In the genomic region with DNA sequence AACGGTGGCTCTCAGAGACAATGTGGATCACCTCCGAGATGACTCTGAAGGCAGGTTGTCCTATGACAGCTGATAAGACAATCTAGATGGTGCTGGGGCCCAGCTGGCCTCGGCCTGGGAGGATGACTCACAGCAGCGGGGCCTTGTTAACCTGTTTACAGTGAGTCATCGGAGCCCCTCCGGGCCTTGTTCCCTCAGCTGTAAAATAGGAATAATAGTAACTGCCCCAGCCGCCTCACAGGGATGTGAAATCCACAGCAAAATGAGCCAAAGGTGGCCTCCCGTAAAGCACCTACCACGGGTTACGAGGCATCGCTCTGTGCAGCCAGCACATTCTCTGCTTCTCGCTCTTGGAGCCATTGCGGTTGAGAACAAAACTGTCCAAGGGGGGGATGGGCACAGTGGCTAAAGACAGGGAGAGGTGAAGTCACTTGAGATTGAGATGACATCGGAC, we compare ENCODE assay signal across 1 cellular context.
TF ChIP-seq lines count a peak whose summit lies in the region.

No MANE protein-coding gene starts in this region.

TF ChIP-seq in HEK293, 187 proteins besides CTCF, POLR2A, EP300 and RAD21 (continued from another document and continues in another):
- TF ChIP-seq, protein P1, sequence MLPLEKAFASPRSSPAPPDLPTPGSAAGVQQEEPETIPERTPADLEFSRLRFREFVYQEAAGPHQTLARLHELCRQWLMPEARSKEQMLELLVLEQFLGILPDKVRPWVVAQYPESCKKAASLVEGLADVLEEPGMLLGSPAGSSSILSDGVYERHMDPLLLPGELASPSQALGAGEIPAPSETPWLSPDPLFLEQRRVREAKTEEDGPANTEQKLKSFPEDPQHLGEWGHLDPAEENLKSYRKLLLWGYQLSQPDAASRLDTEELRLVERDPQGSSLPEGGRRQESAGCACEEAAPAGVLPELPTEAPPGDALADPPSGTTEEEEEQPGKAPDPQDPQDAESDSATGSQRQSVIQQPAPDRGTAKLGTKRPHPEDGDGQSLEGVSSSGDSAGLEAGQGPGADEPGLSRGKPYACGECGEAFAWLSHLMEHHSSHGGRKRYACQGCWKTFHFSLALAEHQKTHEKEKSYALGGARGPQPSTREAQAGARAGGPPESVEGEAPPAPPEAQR (tag by site-specific recombination; IDR thresholded peaks at IDR 0.05) = no peak
- TF ChIP-seq ZBTB7A (tag by site-specific recombination; IDR thresholded peaks at IDR 0.05; ENCODE audit: low read depth) (0 out of 2 replicates have a peak, but pooled peaks have one; percentile 9), ZNF544 (tag by site-specific recombination; IDR thresholded peaks at IDR 0.05) (no peak), ZSCAN23 (tag by site-specific recombination; IDR thresholded peaks at IDR 0.05) (0 out of 2 replicates have a peak, but pooled peaks have one; percentile 54), BCL11A (tag by site-specific recombination; IDR thresholded peaks at IDR 0.05; ENCODE audit: low read depth) (peak; percentile 74; the same call in 1 of the 2 replicates), WT1 (tag by site-specific recombination; IDR thresholded peaks at IDR 0.05) (peak; percentile 54; the same call in 1 of the 2 replicates), ZBTB48 (tag by site-specific recombination; IDR thresholded peaks at IDR 0.05) (peak; percentile 29; the same call in 1 of the 2 replicates), ZNF10 (tag by site-specific recombination; IDR thresholded peaks at IDR 0.05) (0 out of 2 replicates have a peak, but pooled peaks have one; percentile 24), ZNF837 (tag by site-specific recombination; IDR thresholded peaks at IDR 0.05) (no peak), ZBTB21 (tag by site-specific recombination; IDR thresholded peaks at IDR 0.05) (peak; percentile 58; the same call in 1 of the 2 replicates), ZXDB (tag by site-specific recombination; IDR thresholded peaks at IDR 0.05) (peak; percentile 55; the same call in 1 of the 2 replicates), ZNF555 (tag by site-specific recombination; conservative IDR thresholded peaks at IDR 0.05) (no peak), ZNF394 (tag by site-specific recombination; IDR thresholded peaks at IDR 0.05; ENCODE audit: borderline replicate concordance) (peak; percentile 57), ZNF239 (tag by site-specific recombination; IDR thresholded peaks at IDR 0.05) (no peak), ZNF366 (tag by site-specific recombination; conservative IDR thresholded peaks at IDR 0.05) (peak; percentile 73; the same call in 1 of the 2 replicates), YY2 (tag by site-specific recombination; IDR thresholded peaks at IDR 0.05) (no peak), GLIS1 (tag by site-specific recombination; IDR thresholded peaks at IDR 0.05) (peak; percentile 88), ZFP41 (tag by site-specific recombination; IDR thresholded peaks at IDR 0.05; ENCODE audit: borderline replicate concordance) (no peak), TCF7L2 (IDR thresholded peaks at IDR 0.05; ENCODE audit: borderline replicate concordance, low read depth, low read length) (no peak; the same call in 1 of the 2 replicates), ZNF202 (tag by site-specific recombination; IDR thresholded peaks at IDR 0.05; ENCODE audit: borderline replicate concordance) (no peak), ZNF19 (tag by site-specific recombination; IDR thresholded peaks at IDR 0.05; ENCODE audit: low read depth) (no peak), ZNF24 (tag by site-specific recombination; IDR thresholded peaks at IDR 0.05) (peak; percentile 82), ZNF335 (tag by site-specific recombination; conservative IDR thresholded peaks at IDR 0.05) (peak; percentile 71), KLF8 (tag by site-specific recombination; IDR thresholded peaks at IDR 0.05) (peak; percentile 58; the same call in 1 of the 2 replicates), TRIM28 (IDR thresholded peaks at IDR 0.05; ENCODE audit: borderline replicate concordance, low read length) (peak; percentile 86)
- TF ChIP-seq, protein P2, sequence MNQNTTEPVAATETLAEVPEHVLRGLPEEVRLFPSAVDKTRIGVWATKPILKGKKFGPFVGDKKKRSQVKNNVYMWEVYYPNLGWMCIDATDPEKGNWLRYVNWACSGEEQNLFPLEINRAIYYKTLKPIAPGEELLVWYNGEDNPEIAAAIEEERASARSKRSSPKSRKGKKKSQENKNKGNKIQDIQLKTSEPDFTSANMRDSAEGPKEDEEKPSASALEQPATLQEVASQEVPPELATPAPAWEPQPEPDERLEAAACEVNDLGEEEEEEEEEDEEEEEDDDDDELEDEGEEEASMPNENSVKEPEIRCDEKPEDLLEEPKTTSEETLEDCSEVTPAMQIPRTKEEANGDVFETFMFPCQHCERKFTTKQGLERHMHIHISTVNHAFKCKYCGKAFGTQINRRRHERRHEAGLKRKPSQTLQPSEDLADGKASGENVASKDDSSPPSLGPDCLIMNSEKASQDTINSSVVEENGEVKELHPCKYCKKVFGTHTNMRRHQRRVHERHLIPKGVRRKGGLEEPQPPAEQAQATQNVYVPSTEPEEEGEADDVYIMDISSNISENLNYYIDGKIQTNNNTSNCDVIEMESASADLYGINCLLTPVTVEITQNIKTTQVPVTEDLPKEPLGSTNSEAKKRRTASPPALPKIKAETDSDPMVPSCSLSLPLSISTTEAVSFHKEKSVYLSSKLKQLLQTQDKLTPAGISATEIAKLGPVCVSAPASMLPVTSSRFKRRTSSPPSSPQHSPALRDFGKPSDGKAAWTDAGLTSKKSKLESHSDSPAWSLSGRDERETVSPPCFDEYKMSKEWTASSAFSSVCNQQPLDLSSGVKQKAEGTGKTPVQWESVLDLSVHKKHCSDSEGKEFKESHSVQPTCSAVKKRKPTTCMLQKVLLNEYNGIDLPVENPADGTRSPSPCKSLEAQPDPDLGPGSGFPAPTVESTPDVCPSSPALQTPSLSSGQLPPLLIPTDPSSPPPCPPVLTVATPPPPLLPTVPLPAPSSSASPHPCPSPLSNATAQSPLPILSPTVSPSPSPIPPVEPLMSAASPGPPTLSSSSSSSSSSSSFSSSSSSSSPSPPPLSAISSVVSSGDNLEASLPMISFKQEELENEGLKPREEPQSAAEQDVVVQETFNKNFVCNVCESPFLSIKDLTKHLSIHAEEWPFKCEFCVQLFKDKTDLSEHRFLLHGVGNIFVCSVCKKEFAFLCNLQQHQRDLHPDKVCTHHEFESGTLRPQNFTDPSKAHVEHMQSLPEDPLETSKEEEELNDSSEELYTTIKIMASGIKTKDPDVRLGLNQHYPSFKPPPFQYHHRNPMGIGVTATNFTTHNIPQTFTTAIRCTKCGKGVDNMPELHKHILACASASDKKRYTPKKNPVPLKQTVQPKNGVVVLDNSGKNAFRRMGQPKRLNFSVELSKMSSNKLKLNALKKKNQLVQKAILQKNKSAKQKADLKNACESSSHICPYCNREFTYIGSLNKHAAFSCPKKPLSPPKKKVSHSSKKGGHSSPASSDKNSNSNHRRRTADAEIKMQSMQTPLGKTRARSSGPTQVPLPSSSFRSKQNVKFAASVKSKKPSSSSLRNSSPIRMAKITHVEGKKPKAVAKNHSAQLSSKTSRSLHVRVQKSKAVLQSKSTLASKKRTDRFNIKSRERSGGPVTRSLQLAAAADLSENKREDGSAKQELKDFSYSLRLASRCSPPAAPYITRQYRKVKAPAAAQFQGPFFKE (tag by site-specific recombination; IDR thresholded peaks at IDR 0.05; ENCODE audit: borderline replicate concordance) = no peak
- TF ChIP-seq, protein P3, sequence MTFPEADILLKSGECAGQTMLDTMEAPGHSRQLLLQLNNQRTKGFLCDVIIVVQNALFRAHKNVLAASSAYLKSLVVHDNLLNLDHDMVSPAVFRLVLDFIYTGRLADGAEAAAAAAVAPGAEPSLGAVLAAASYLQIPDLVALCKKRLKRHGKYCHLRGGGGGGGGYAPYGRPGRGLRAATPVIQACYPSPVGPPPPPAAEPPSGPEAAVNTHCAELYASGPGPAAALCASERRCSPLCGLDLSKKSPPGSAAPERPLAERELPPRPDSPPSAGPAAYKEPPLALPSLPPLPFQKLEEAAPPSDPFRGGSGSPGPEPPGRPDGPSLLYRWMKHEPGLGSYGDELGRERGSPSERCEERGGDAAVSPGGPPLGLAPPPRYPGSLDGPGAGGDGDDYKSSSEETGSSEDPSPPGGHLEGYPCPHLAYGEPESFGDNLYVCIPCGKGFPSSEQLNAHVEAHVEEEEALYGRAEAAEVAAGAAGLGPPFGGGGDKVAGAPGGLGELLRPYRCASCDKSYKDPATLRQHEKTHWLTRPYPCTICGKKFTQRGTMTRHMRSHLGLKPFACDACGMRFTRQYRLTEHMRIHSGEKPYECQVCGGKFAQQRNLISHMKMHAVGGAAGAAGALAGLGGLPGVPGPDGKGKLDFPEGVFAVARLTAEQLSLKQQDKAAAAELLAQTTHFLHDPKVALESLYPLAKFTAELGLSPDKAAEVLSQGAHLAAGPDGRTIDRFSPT (tag by site-specific recombination; IDR thresholded peaks at IDR 0.05) = peak; percentile 84
- TF ChIP-seq, protein P4, sequence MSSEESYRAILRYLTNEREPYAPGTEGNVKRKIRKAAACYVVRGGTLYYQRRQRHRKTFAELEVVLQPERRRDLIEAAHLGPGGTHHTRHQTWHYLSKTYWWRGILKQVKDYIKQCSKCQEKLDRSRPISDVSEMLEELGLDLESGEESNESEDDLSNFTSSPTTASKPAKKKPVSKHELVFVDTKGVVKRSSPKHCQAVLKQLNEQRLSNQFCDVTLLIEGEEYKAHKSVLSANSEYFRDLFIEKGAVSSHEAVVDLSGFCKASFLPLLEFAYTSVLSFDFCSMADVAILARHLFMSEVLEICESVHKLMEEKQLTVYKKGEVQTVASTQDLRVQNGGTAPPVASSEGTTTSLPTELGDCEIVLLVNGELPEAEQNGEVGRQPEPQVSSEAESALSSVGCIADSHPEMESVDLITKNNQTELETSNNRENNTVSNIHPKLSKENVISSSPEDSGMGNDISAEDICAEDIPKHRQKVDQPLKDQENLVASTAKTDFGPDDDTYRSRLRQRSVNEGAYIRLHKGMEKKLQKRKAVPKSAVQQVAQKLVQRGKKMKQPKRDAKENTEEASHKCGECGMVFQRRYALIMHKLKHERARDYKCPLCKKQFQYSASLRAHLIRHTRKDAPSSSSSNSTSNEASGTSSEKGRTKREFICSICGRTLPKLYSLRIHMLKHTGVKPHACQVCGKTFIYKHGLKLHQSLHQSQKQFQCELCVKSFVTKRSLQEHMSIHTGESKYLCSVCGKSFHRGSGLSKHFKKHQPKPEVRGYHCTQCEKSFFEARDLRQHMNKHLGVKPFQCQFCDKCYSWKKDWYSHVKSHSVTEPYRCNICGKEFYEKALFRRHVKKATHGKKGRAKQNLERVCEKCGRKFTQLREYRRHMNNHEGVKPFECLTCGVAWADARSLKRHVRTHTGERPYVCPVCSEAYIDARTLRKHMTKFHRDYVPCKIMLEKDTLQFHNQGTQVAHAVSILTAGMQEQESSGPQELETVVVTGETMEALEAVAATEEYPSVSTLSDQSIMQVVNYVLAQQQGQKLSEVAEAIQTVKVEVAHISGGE (tag by site-specific recombination; conservative IDR thresholded peaks at IDR 0.05; ENCODE audit: low read depth) = no peak
- TF ChIP-seq, protein P5, sequence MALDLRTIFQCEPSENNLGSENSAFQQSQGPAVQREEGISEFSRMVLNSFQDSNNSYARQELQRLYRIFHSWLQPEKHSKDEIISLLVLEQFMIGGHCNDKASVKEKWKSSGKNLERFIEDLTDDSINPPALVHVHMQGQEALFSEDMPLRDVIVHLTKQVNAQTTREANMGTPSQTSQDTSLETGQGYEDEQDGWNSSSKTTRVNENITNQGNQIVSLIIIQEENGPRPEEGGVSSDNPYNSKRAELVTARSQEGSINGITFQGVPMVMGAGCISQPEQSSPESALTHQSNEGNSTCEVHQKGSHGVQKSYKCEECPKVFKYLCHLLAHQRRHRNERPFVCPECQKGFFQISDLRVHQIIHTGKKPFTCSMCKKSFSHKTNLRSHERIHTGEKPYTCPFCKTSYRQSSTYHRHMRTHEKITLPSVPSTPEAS (tag by site-specific recombination; IDR thresholded peaks at IDR 0.05) = 0 out of 2 replicates have a peak, but pooled peaks have one; percentile 12
- TF ChIP-seq, protein P6, sequence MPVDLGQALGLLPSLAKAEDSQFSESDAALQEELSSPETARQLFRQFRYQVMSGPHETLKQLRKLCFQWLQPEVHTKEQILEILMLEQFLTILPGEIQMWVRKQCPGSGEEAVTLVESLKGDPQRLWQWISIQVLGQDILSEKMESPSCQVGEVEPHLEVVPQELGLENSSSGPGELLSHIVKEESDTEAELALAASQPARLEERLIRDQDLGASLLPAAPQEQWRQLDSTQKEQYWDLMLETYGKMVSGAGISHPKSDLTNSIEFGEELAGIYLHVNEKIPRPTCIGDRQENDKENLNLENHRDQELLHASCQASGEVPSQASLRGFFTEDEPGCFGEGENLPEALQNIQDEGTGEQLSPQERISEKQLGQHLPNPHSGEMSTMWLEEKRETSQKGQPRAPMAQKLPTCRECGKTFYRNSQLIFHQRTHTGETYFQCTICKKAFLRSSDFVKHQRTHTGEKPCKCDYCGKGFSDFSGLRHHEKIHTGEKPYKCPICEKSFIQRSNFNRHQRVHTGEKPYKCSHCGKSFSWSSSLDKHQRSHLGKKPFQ (tag by site-specific recombination; IDR thresholded peaks at IDR 0.05) = no peak
- TF ChIP-seq, protein P7, sequence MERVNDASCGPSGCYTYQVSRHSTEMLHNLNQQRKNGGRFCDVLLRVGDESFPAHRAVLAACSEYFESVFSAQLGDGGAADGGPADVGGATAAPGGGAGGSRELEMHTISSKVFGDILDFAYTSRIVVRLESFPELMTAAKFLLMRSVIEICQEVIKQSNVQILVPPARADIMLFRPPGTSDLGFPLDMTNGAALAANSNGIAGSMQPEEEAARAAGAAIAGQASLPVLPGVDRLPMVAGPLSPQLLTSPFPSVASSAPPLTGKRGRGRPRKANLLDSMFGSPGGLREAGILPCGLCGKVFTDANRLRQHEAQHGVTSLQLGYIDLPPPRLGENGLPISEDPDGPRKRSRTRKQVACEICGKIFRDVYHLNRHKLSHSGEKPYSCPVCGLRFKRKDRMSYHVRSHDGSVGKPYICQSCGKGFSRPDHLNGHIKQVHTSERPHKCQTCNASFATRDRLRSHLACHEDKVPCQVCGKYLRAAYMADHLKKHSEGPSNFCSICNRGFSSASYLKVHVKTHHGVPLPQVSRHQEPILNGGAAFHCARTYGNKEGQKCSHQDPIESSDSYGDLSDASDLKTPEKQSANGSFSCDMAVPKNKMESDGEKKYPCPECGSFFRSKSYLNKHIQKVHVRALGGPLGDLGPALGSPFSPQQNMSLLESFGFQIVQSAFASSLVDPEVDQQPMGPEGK (tag by site-specific recombination; IDR thresholded peaks at IDR 0.05) = peak; percentile 93
- TF ChIP-seq, protein P8, sequence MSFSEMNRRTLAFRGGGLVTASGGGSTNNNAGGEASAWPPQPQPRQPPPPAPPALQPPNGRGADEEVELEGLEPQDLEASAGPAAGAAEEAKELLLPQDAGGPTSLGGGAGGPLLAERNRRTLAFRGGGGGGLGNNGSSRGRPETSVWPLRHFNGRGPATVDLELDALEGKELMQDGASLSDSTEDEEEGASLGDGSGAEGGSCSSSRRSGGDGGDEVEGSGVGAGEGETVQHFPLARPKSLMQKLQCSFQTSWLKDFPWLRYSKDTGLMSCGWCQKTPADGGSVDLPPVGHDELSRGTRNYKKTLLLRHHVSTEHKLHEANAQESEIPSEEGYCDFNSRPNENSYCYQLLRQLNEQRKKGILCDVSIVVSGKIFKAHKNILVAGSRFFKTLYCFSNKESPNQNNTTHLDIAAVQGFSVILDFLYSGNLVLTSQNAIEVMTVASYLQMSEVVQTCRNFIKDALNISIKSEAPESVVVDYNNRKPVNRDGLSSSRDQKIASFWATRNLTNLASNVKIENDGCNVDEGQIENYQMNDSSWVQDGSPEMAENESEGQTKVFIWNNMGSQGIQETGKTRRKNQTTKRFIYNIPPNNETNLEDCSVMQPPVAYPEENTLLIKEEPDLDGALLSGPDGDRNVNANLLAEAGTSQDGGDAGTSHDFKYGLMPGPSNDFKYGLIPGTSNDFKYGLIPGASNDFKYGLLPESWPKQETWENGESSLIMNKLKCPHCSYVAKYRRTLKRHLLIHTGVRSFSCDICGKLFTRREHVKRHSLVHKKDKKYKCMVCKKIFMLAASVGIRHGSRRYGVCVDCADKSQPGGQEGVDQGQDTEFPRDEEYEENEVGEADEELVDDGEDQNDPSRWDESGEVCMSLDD (tag by site-specific recombination; IDR thresholded peaks at IDR 0.05) = 0 out of 2 replicates have a peak, but pooled peaks have one; percentile 51
